Comparison of ENCODE assay signal across 8 cellular contexts in the genomic region with DNA sequence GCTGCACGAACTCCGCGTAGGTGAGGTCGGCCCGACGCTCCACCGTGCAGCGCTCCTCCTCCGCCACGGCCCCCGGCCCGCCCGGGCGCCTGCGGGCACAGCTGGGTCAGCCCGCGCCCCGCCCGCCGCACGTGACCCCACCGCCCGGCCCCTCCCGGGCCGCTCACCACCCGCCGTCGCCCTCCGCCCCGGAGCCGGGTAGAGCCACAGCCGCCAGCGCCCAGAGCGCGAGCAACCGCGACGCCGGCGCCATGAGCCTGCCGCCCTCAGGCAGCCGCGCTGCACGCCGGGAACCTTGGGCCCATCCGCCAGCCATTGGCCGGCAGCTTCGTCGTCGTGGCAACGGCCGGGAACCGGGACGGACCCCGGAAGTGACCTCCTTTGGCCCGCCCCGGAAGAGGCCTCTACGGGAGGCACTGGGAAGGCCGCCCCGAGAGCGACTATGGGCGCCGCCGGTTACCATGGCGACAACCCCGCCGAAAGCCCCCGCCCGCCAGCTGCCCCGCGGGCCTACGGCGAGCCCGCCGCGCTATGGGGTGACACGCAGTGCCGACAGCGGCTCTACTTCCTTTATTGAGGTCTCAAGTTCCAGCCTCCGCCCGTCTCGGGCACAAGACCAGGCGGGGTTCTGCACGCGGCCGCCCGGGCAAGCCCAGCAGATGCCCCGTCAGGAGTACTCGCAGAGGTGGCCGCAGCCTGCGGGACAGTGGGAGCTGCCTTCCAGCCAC. TPM values are rescaled to one million over a fixed set of nuclear protein-coding genes. Genes with fewer than 3 reads are reported as not detected.
A peak's percentile ranks its signal among the peaks of the same experiment; 100 is the strongest.
DNase-seq lines count a peak whose midpoint lies in the region; ATAC-seq and TF ChIP-seq lines count a peak whose summit lies in the region.

A gene with protein sequence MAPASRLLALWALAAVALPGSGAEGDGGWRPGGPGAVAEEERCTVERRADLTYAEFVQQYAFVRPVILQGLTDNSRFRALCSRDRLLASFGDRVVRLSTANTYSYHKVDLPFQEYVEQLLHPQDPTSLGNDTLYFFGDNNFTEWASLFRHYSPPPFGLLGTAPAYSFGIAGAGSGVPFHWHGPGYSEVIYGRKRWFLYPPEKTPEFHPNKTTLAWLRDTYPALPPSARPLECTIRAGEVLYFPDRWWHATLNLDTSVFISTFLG (minus strand): TSS at position 268 of the 728 bp plus-strand sequence. CDS start 15 bp downstream, at position 253.

- no peaks in the 10 kb centered on the region for H3K9me3 ChIP-seq in PC-9 (ENCODE audit: insufficient read depth, low read depth)
- H3K9me3 ChIP-seq in mucosa of rectum (ENCODE audit: control insufficient read depth in 2 of 2, low read length in 2 of 2) = no peaks in the 10 kb centered on the region

- H3K4me3 ChIP-seq in PC-9 (peak within 1 kb of the TSS; percentile 83), epithelial cell of proximal tubule (ENCODE audit: low read depth, low read length) (peak within 1 kb of the TSS; percentile 76), mucosa of rectum (ENCODE audit: low read length in 2 of 2) (peak within 1 kb of the TSS; percentile 74 to 78)

- H3K27me3 ChIP-seq in PC-9 (ENCODE audit: insufficient read depth, low read depth) (no peaks in the 10 kb centered on the region), mucosa of rectum (ENCODE audit: control insufficient read depth in 2 of 2, insufficient read depth in 2 of 2, low read length in 2 of 2) (no peaks in the 10 kb centered on the region)

- CTCF ChIA-PET in PC-9 (lab: Charles Lee) = no interaction called here

- POLR2A ChIA-PET in PC-9 (lab: Charles Lee; ENCODE audit: unreplicated experiment) = no interaction called here

- intact Hi-C loops in PC-9 (cut with micrococcal nuclease; ENCODE audit: unreplicated experiment) = loop anchor here (5.0 kb wide), 1 partner anchor 157 kb away; the partner anchor contains the start of gene CAPN15

- TF ChIP-seq CTCF in PC-9 (conservative IDR thresholded peaks at IDR 0.05) (no peak), epithelial cell of proximal tubule (conservative IDR thresholded peaks at IDR 0.05; ENCODE audit: low read depth, low read length) (no peak)

- peaks cover 30% of the 10 kb centered on the region for H4K20me1 ChIP-seq in PC-9 (ENCODE audit: insufficient read depth)

- peak; percentile 19; the same call in 1 of the 2 replicates for TF ChIP-seq EP300 in Ishikawa (IDR thresholded peaks at IDR 0.05; ENCODE audit: borderline replicate concordance)

- peaks cover 37% of the 10 kb centered on the region for H3K4me1 ChIP-seq in PC-9 (replicated peaks; ENCODE audit: insufficient read depth)
- peaks cover 36 to 41% of the 10 kb centered on the region in 2 donors for H3K4me1 ChIP-seq in mucosa of rectum (ENCODE audit: control insufficient read depth in 2 of 2, insufficient read depth in 2 of 2, low read length in 2 of 2)

- DNase-seq in DMS 273 treated with DMSO at 0.1 percent for 48 hours (lab: John Stamatoyannopoulos, UW) (peak; percentile 83), PC-9 (peak; percentile 92 to 99), epithelial cell of proximal tubule (ENCODE audit: low read depth) (no peak)
- peak; percentile 94 for DNase-seq in activated T-cell treated with anti-CD3 and anti-CD28 coated beads, Interleukin-2, amount 50 U/mL, for 1 hour
- peak; percentile 97 for DNase-seq in stimulated activated CD8-positive, alpha-beta memory T cell treated with anti-CD3 and anti-CD28 coated beads, Interleukin-4, amount 100 ng/mL, for 24 hours (ENCODE audit: low read depth)

- peaks cover 39% of the 10 kb centered on the region for H3K79me2 ChIP-seq in PC-9 (ENCODE audit: low read depth)

- H3K9ac ChIP-seq in mucosa of rectum (ENCODE audit: low read depth in 1 of 2, low read length in 2 of 2) = peak within 1 kb of the TSS; percentile 41 to 70

- H3K27ac ChIP-seq in PC-9 (no peak within 1 kb of the TSS), mucosa of rectum (ENCODE audit: low read depth in 2 of 2, low read length in 2 of 2) (peak within 1 kb of the TSS; percentile 81 to 82)

- H3K9me2 ChIP-seq in PC-9 (ENCODE audit: insufficient read depth) = no peaks in the 10 kb centered on the region

- no peak for TF ChIP-seq RAD21 in Ishikawa (IDR thresholded peaks at IDR 0.05; ENCODE audit: low read depth)

- BruUV-seq in PC-9 (replicated peaks; lab: Mats Ljungman, UMichigan) = no TSS peak

- H2AFZ ChIP-seq in PC-9 = peak within 1 kb of the TSS; percentile 68; the same call in 1 of the 2 replicates

- ATAC-seq in GM21529 (IDR thresholded peaks at IDR 0.05; ENCODE audit: unreplicated experiment) = peak; percentile 63

- H3K36me3 ChIP-seq in PC-9 (ENCODE audit: low read depth) (no peaks in the 10 kb centered on the region; the same call in 1 of the 2 replicates), mucosa of rectum (ENCODE audit: control insufficient read depth in 2 of 2, insufficient read depth in 2 of 2, low read length in 2 of 2) (peaks cover 12 to 23% of the 10 kb centered on the region in 2 donors)

- H3F3A ChIP-seq in PC-9 (ENCODE audit: insufficient read depth, low read depth) = peaks cover 34% of the 10 kb centered on the region; the same call in 1 of the 2 replicates

- peak within 1 kb of the TSS; percentile 86 for H3K4me2 ChIP-seq in PC-9

TF ChIP-seq in Ishikawa, 13 proteins besides CTCF, POLR2A, EP300 and RAD21:
- peak; percentile 74 for TF ChIP-seq USF1 (IDR thresholded peaks at IDR 0.05)
- peak; percentile 26; the same call in 1 of the 2 replicates for TF ChIP-seq FOXM1 (IDR thresholded peaks at IDR 0.05; ENCODE audit: borderline replicate concordance, low read depth)
- TF ChIP-seq YY1 (IDR thresholded peaks at IDR 0.05; ENCODE audit: low read depth) = peak; percentile 92
- TF ChIP-seq TCF12 (IDR thresholded peaks at IDR 0.05; ENCODE audit: low read depth) = peak; percentile 69; the same call in 1 of the 2 replicates
- no peak for TF ChIP-seq EGR1 (IDR thresholded peaks at IDR 0.05)
- TF ChIP-seq NFIC (IDR thresholded peaks at IDR 0.05) = peak; percentile 38; the same call in 1 of the 2 replicates
- no peak for TF ChIP-seq CEBPB (IDR thresholded peaks at IDR 0.05)
- TF ChIP-seq, protein P1, sequence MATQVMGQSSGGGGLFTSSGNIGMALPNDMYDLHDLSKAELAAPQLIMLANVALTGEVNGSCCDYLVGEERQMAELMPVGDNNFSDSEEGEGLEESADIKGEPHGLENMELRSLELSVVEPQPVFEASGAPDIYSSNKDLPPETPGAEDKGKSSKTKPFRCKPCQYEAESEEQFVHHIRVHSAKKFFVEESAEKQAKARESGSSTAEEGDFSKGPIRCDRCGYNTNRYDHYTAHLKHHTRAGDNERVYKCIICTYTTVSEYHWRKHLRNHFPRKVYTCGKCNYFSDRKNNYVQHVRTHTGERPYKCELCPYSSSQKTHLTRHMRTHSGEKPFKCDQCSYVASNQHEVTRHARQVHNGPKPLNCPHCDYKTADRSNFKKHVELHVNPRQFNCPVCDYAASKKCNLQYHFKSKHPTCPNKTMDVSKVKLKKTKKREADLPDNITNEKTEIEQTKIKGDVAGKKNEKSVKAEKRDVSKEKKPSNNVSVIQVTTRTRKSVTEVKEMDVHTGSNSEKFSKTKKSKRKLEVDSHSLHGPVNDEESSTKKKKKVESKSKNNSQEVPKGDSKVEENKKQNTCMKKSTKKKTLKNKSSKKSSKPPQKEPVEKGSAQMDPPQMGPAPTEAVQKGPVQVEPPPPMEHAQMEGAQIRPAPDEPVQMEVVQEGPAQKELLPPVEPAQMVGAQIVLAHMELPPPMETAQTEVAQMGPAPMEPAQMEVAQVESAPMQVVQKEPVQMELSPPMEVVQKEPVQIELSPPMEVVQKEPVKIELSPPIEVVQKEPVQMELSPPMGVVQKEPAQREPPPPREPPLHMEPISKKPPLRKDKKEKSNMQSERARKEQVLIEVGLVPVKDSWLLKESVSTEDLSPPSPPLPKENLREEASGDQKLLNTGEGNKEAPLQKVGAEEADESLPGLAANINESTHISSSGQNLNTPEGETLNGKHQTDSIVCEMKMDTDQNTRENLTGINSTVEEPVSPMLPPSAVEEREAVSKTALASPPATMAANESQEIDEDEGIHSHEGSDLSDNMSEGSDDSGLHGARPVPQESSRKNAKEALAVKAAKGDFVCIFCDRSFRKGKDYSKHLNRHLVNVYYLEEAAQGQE (IDR thresholded peaks at IDR 0.05; ENCODE audit: low read depth) = no peak
- TF ChIP-seq ZBTB7A (IDR thresholded peaks at IDR 0.05; ENCODE audit: low read depth) = no peak
- TF ChIP-seq CREB1 (IDR thresholded peaks at IDR 0.05; ENCODE audit: low read depth) = peak; percentile 76
- peak; percentile 86 for TF ChIP-seq TAF1 (IDR thresholded peaks at IDR 0.05; ENCODE audit: low read depth)
- peak; percentile 0; the same call in 1 of the 2 replicates for TF ChIP-seq TEAD4 (IDR thresholded peaks at IDR 0.05)
- TF ChIP-seq, protein P2, sequence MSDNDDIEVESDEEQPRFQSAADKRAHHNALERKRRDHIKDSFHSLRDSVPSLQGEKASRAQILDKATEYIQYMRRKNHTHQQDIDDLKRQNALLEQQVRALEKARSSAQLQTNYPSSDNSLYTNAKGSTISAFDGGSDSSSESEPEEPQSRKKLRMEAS (IDR thresholded peaks at IDR 0.05) = peak; percentile 95

RNA-seq across cellular contexts. Expression of the gene that starts here (rescaled TPM):
- 57.4 and 61.6 TPM in 2 replicates for total RNA-seq in PC-9 (2021)
- 65.6 and 98.0 TPM in 2 replicates for total RNA-seq in epithelial cell of proximal tubule
